ENCODE assay signal across 8 cellular contexts in the genomic region with DNA sequence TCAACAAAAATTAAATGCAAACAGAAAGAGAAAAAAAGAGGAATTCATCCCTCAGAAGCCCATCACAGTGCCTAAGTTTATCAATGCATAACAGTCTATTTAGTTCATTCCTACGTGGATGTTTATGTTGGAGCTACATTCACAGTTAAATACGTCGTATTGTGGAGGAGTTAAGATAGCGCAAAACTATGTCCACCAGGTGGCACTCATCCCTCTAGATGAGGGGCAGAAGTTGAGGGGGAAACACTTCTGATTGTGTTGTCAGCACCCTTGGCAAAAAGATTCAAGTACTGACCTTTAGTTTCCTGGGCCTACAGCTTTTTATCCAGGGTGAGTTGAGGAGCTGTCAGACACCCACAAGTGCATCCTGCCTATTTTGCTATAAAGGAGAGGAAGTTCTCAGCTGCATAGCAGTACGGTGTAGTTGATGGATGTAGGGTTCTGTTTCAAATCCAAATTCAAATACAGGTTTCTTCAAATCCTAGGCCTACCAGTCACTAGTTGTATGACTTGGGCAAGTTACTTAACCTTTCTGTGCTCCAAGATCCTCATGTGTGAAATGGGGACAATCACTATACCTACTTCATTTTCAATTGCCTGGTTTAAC. TPM values are rescaled to one million over a fixed set of nuclear protein-coding genes. Genes with fewer than 3 reads are reported as not detected.
DNase-seq lines count a peak whose midpoint lies in the region; ATAC-seq lines count a peak whose summit lies in the region.

No MANE protein-coding gene starts in this region.

- DNase-seq in NCI-H510A treated with DMSO at 0.1 percent for 48 hours (lab: John Stamatoyannopoulos, UW) = peak; percentile 56
- no peak for DNase-seq in NCI-H510A (lab: John Stamatoyannopoulos, UW)
- DNase-seq in NCI-H460 (ENCODE audit: extremely low read depth, low read depth) = peak; percentile 82
- peak; percentile 23 for DNase-seq in activated T-cell treated with anti-CD3 and anti-CD28 coated beads for 48 hours (ENCODE audit: low read depth)
- DNase-seq in Right ventricle myocardium superior = no peak
- peak; percentile 19 for DNase-seq in pulmonary artery endothelial cell (ENCODE audit: low read depth, low spot score)

- intact Hi-C loops in Right ventricle myocardium superior (cut with DNase I) = loop anchor here (5.0 kb wide), 1 partner anchor 284 kb away; no protein-coding TSS in a partner anchor

- ATAC-seq in HG03039 (IDR thresholded peaks at IDR 0.05; ENCODE audit: unreplicated experiment) (peak; percentile 52), Right ventricle myocardium superior (ENCODE audit: poor library complexity) (peak; percentile 78), GM18517 (IDR thresholded peaks at IDR 0.05; ENCODE audit: unreplicated experiment) (no peak)

RNA-seq across cellular contexts. Expression of a gene that starts 26.8 kb away (rescaled TPM):
- total RNA-seq in NCI-H460 (2014; rRNA removed; shearing (Covaris generic)) = 44.0 and 47.5 TPM in 2 replicates
- polyA plus RNA-seq in NCI-H460 (2014; cell fraction: nucleus; rRNA removed) = 37.8 and 41.6 TPM in 2 replicates
- total RNA-seq in Right ventricle myocardium superior (16.8 TPM), pulmonary artery endothelial cell (17.1 and 45.4 TPM in 2 replicates)

Comparison
In these comparisons a context has a peak if more than half of its experiments do, and no peak if none do; other contexts are left out.
1. DNase-seq: peak in NCI-H510A treated with DMSO at 0.1 percent for 48 hours (single experiment), NCI-H460 (single experiment), activated T-cell treated with anti-CD3 and anti-CD28 coated beads for 48 hours (single experiment) and pulmonary artery endothelial cell (single experiment); none in NCI-H510A (single experiment) and Right ventricle myocardium superior (single experiment).